In genomic region chr6:157830354-157831017, GRCh38 we compare ENCODE assay signal across 1 cellular context.
TF ChIP-seq lines count a peak whose summit lies in the region.

No MANE protein-coding gene starts in this region.

TF ChIP-seq in SK-N-SH treated with all-trans-retinoic acid at 6 μM for 48 hours, 23 proteins besides CTCF, POLR2A, EP300 and RAD21:
- TF ChIP-seq, protein P1, sequence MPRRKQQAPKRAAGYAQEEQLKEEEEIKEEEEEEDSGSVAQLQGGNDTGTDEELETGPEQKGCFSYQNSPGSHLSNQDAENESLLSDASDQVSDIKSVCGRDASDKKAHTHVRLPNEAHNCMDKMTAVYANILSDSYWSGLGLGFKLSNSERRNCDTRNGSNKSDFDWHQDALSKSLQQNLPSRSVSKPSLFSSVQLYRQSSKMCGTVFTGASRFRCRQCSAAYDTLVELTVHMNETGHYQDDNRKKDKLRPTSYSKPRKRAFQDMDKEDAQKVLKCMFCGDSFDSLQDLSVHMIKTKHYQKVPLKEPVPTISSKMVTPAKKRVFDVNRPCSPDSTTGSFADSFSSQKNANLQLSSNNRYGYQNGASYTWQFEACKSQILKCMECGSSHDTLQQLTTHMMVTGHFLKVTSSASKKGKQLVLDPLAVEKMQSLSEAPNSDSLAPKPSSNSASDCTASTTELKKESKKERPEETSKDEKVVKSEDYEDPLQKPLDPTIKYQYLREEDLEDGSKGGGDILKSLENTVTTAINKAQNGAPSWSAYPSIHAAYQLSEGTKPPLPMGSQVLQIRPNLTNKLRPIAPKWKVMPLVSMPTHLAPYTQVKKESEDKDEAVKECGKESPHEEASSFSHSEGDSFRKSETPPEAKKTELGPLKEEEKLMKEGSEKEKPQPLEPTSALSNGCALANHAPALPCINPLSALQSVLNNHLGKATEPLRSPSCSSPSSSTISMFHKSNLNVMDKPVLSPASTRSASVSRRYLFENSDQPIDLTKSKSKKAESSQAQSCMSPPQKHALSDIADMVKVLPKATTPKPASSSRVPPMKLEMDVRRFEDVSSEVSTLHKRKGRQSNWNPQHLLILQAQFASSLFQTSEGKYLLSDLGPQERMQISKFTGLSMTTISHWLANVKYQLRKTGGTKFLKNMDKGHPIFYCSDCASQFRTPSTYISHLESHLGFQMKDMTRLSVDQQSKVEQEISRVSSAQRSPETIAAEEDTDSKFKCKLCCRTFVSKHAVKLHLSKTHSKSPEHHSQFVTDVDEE (CRISPR knock-in tag; IDR thresholded peaks at IDR 0.05) = no peak
- TF ChIP-seq ISL1 (CRISPR knock-in tag; IDR thresholded peaks at IDR 0.05) (no peak), BACH2 (CRISPR knock-in tag; IDR thresholded peaks at IDR 0.05; ENCODE audit: borderline replicate concordance) (no peak), OSR1 (CRISPR knock-in tag; IDR thresholded peaks at IDR 0.05) (no peak), ARNTL (CRISPR knock-in tag; IDR thresholded peaks at IDR 0.05; ENCODE audit: borderline replicate concordance, low read depth) (no peak)
- TF ChIP-seq, protein P2, sequence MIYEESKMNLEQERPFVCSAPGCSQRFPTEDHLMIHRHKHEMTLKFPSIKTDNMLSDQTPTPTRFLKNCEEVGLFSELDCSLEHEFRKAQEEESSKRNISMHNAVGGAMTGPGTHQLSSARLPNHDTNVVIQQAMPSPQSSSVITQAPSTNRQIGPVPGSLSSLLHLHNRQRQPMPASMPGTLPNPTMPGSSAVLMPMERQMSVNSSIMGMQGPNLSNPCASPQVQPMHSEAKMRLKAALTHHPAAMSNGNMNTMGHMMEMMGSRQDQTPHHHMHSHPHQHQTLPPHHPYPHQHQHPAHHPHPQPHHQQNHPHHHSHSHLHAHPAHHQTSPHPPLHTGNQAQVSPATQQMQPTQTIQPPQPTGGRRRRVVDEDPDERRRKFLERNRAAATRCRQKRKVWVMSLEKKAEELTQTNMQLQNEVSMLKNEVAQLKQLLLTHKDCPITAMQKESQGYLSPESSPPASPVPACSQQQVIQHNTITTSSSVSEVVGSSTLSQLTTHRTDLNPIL (CRISPR knock-in tag; IDR thresholded peaks at IDR 0.05; ENCODE audit: low read depth) = no peak
TF ChIP-seq in SK-N-SH treated with all-trans-retinoic acid at 6 μM for 48 hours: peak in this region for 0.
